Comparison of ENCODE assay signal across 15 cellular contexts in the genomic region with DNA sequence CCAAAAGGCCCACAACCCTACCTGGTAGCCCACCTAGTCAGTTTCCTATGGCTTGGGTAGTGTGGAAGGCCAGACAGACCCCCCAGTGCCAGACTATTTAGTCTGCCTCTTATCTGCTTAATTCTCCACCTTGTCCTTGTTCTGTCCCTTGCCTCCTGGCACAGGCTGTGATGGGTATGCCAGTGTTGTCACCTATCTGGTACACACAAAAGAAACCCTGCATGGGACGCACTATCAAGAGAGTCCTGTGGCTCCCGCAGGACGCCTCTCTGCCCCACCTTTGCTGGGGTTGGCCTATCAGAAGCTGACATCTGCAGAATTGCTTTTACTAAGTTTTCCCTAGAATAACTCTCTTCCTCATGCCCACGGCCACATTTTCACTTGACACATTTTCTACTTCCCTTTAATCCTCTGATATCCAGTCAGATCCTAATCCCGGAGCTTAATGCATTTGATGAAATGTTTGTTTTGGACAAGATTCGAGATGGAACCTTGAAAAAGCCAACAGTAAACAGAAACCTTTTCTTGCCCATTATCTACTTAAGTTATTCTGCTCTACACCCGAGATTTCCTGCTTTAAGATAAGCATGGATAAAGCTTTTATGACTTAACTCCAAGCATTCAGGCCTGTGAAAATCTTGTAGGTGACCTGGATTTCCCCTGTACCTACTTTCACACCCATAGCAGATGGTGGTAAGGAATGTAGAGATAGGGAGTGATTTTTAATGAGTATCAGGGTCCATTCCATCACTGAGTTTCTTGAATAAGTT.
A peak's percentile ranks its signal among the peaks of the same experiment; 100 is the strongest.
DNase-seq lines count a peak whose midpoint lies in the region; ATAC-seq and TF ChIP-seq lines count a peak whose summit lies in the region.
"Had no signal": no experiment of that assay in that cellular context is flagged by ENCODE, and none has a peak within 500 bp of the region (broad histone marks: within the 10 kb centered on the region; RNA-seq: fewer than 3 reads in every experiment).

No MANE protein-coding gene starts in this region.

- no peak for TF ChIP-seq EP300 in esophagus muscularis mucosa (IDR thresholded peaks at IDR 0.05)

- H3K9me3 ChIP-seq in Caco-2: peaks cover 3% of the 10 kb centered on the region; the same call in 1 of the 2 replicates
- H3K9me3 ChIP-seq in esophagus muscularis mucosa: no peaks in the 10 kb centered on the region
- no peaks in the 10 kb centered on the region for H3K9me3 ChIP-seq in mucosa of descending colon
- H3K9me3 ChIP-seq: SJCRH30 had no signal

- H3K27ac Mint-ChIP-seq in Caco-2 (ENCODE audit: unreplicated experiment) (peak overlapping the region; percentile 23), WTC11 (no peak overlapping the region)
- H3K27ac Mint-ChIP-seq: B cell; CD4-positive, alpha-beta memory T cell had no signal

- H3K4me3 Mint-ChIP-seq in Caco-2 (ENCODE audit: unreplicated experiment) (no peak overlapping the region), WTC11 (no peak overlapping the region)
- H3K4me3 Mint-ChIP-seq: B cell; CD4-positive, alpha-beta memory T cell had no signal

- ATAC-seq in mucosa of descending colon: peak; percentile 62
- no peak for ATAC-seq in WTC11
- no peak for ATAC-seq in HG03135 (IDR thresholded peaks at IDR 0.05; ENCODE audit: unreplicated experiment)

- intact Hi-C loops in Caco-2 (cut with micrococcal nuclease; ENCODE audit: unreplicated experiment) (loop anchor here (5.0 kb wide), 1 partner anchor 236 kb away; no protein-coding TSS in a partner anchor), esophagus muscularis mucosa (cut with DNase I) (no loop called here), mucosa of descending colon (cut with DNase I, micrococcal nuclease) (no loop called here)

- peaks cover 15% of the 10 kb centered on the region for H3K4me1 Mint-ChIP-seq in Caco-2 (ENCODE audit: low read depth, unreplicated experiment)
- peaks cover 9% of the 10 kb centered on the region for H3K4me1 Mint-ChIP-seq in WTC11
- H3K4me1 Mint-ChIP-seq: B cell; CD4-positive, alpha-beta memory T cell had no signal

- whole genome bisulfite sequencing in esophagus muscularis mucosa: 88% methylated on average over 7 of the region's 7 CpGs

- H3K4me3 ChIP-seq in Caco-2 (ENCODE audit: low read depth, low read length): no peak overlapping the region
- H3K4me3 ChIP-seq in esophagus muscularis mucosa: no peak overlapping the region
- H3K4me3 ChIP-seq in mucosa of descending colon: no peak overlapping the region
- H3K4me3 ChIP-seq: SJCRH30 had no signal

- DNase-seq in Caco-2: peak in 1 of 2 experiments; percentile 7
- peak; percentile 17 for DNase-seq in LoVo (ENCODE audit: low spot score)
- peak; percentile 68 for DNase-seq in esophagus muscularis mucosa (ENCODE audit: extremely low spot score)
- no peak for DNase-seq in mucosa of descending colon
- DNase-seq in WTC11 (ENCODE audit: low spot score): no peak
- no peak for DNase-seq in SHP77 (lab: John Stamatoyannopoulos, UW)
- DNase-seq: CD4-positive, alpha-beta memory T cell; MM.1S; NCI-H1105 treated with DMSO at 0.1 percent for 48 hours; NCI-H187 treated with DMSO at 0.1 percent for 48 hours; NCI-H2171 treated with DMSO at 0.1 percent for 48 hours; NCI-H774; SJCRH30 had no signal

- POLR2A ChIA-PET in Caco-2 (lab: Charles Lee) (no interaction called here), WTC11 (lab: Charles Lee) (no interaction called here)

- no peak overlapping the region for H3K27ac ChIP-seq in esophagus muscularis mucosa (replicated peaks in 1 of 4)
- H3K27ac ChIP-seq: SJCRH30 had no signal

- CTCF ChIA-PET in Caco-2 (lab: Charles Lee) (no interaction called here), WTC11 (lab: Charles Lee) (no interaction called here)

- H3K36me3 Mint-ChIP-seq in Caco-2 (ENCODE audit: insufficient read depth, unreplicated experiment) (no peaks in the 10 kb centered on the region), WTC11 (no peaks in the 10 kb centered on the region; the same call in 1 of the 2 replicates)
- H3K36me3 Mint-ChIP-seq: CD4-positive, alpha-beta memory T cell had no signal

- BruUV-seq in Caco-2 (replicated peaks; lab: Mats Ljungman, UMichigan): no TSS peak

- TF ChIP-seq CTCF in Caco-2 (IDR thresholded peaks at IDR 0.05; ENCODE audit: insufficient read depth in 1 of 2, low read depth in 1 of 2, low read length in 1 of 2, severe bottlenecking in 1 of 2, unreplicated experiment in 1 of 2) (no peak), esophagus muscularis mucosa (IDR thresholded peaks at IDR 0.05) (no peak), mucosa of descending colon (IDR thresholded peaks at IDR 0.05) (no peak), WTC11 (IDR thresholded peaks at IDR 0.05) (no peak)

- H3K4me1 ChIP-seq in Caco-2 (peaks cover 23% of the 10 kb centered on the region), esophagus muscularis mucosa (no peaks in the 10 kb centered on the region), mucosa of descending colon (ENCODE audit: low read depth) (peaks cover 2% of the 10 kb centered on the region)

- peaks cover 18% of the 10 kb centered on the region for H3K9me3 Mint-ChIP-seq in Caco-2 (ENCODE audit: unreplicated experiment)
- peaks cover 5% of the 10 kb centered on the region; the same call in 1 of the 2 replicates for H3K9me3 Mint-ChIP-seq in WTC11

- no peaks in the 10 kb centered on the region for H3K27me3 Mint-ChIP-seq in Caco-2 (ENCODE audit: insufficient read depth, unreplicated experiment)
- no peaks in the 10 kb centered on the region; the same call in 1 of the 2 replicates for H3K27me3 Mint-ChIP-seq in WTC11 (ENCODE audit: low read depth)
- H3K27me3 Mint-ChIP-seq: B cell; CD4-positive, alpha-beta memory T cell had no signal

- no peak for TF ChIP-seq POLR2A in esophagus muscularis mucosa (IDR thresholded peaks at IDR 0.05; ENCODE audit: low read depth)

- H3K27me3 ChIP-seq in Caco-2 (replicated peaks; ENCODE audit: control insufficient read depth, insufficient read depth, low read length) (no peaks in the 10 kb centered on the region), esophagus muscularis mucosa (no peaks in the 10 kb centered on the region)
- H3K27me3 ChIP-seq: SJCRH30 had no signal

- H3K36me3 ChIP-seq in Caco-2 (ENCODE audit: control insufficient read depth, insufficient read depth, low read length) (no peaks in the 10 kb centered on the region), esophagus muscularis mucosa (no peaks in the 10 kb centered on the region), mucosa of descending colon (ENCODE audit: low read depth) (no peaks in the 10 kb centered on the region)
- H3K36me3 ChIP-seq: SJCRH30 had no signal

TF ChIP-seq in WTC11, 78 proteins besides CTCF, POLR2A, EP300 and RAD21 (continues in another document):
- TF ChIP-seq FOXJ3 (CRISPR knock-in tag; IDR thresholded peaks at IDR 0.05; ENCODE audit: borderline replicate concordance) (no peak), ESRRA (CRISPR knock-in tag; IDR thresholded peaks at IDR 0.05; ENCODE audit: borderline replicate concordance) (no peak), CBFB (CRISPR knock-in tag; IDR thresholded peaks at IDR 0.05; ENCODE audit: low read depth) (no peak), GRHL2 (CRISPR knock-in tag; IDR thresholded peaks at IDR 0.05; ENCODE audit: insufficient replicate concordance, severe bottlenecking) (no peak), SOX15 (CRISPR knock-in tag; IDR thresholded peaks at IDR 0.05) (no peak)
- TF ChIP-seq, protein P1, sequence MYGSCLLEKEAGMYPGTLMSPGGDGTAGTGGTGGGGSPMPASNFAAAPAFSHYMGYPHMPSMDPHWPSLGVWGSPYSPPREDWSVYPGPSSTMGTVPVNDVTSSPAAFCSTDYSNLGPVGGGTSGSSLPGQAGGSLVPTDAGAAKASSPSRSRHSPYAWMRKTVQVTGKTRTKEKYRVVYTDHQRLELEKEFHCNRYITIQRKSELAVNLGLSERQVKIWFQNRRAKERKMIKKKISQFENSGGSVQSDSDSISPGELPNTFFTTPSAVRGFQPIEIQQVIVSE (CRISPR knock-in tag; IDR thresholded peaks at IDR 0.05; ENCODE audit: borderline replicate concordance): no peak
- TF ChIP-seq, protein P2, sequence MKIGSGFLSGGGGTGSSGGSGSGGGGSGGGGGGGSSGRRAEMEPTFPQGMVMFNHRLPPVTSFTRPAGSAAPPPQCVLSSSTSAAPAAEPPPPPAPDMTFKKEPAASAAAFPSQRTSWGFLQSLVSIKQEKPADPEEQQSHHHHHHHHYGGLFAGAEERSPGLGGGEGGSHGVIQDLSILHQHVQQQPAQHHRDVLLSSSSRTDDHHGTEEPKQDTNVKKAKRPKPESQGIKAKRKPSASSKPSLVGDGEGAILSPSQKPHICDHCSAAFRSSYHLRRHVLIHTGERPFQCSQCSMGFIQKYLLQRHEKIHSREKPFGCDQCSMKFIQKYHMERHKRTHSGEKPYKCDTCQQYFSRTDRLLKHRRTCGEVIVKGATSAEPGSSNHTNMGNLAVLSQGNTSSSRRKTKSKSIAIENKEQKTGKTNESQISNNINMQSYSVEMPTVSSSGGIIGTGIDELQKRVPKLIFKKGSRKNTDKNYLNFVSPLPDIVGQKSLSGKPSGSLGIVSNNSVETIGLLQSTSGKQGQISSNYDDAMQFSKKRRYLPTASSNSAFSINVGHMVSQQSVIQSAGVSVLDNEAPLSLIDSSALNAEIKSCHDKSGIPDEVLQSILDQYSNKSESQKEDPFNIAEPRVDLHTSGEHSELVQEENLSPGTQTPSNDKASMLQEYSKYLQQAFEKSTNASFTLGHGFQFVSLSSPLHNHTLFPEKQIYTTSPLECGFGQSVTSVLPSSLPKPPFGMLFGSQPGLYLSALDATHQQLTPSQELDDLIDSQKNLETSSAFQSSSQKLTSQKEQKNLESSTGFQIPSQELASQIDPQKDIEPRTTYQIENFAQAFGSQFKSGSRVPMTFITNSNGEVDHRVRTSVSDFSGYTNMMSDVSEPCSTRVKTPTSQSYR (CRISPR knock-in tag; IDR thresholded peaks at IDR 0.05): no peak
- TF ChIP-seq, protein P3, sequence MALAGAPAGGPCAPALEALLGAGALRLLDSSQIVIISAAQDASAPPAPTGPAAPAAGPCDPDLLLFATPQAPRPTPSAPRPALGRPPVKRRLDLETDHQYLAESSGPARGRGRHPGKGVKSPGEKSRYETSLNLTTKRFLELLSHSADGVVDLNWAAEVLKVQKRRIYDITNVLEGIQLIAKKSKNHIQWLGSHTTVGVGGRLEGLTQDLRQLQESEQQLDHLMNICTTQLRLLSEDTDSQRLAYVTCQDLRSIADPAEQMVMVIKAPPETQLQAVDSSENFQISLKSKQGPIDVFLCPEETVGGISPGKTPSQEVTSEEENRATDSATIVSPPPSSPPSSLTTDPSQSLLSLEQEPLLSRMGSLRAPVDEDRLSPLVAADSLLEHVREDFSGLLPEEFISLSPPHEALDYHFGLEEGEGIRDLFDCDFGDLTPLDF (CRISPR knock-in tag; IDR thresholded peaks at IDR 0.05): no peak

Comparison
In these comparisons a context has a peak if more than half of its experiments do, and no peak if none do; other contexts are left out.
1. DNase-seq: peak in LoVo (single experiment) and esophagus muscularis mucosa (single experiment); none in mucosa of descending colon (0 of 3), WTC11 (single experiment) and SHP77 (0 of 2).